In genomic region chr5:1103505-1104326, GRCh38 we compare ENCODE assay signal across 8 cellular contexts. TPM values are rescaled to one million over a fixed set of nuclear protein-coding genes. Genes with fewer than 3 reads are reported as not detected.
DNase-seq lines count a peak whose midpoint lies in the region; ATAC-seq lines count a peak whose summit lies in the region.
"Had no signal": no experiment of that assay in that cellular context is flagged by ENCODE, and none has a peak within 500 bp of the region (broad histone marks: within the 10 kb centered on the region; RNA-seq: fewer than 3 reads in every experiment).

No MANE protein-coding gene starts in this region.

- H3K9ac ChIP-seq in adipocyte (ENCODE audit: low read length) (peak overlapping the region; percentile 54), subcutaneous abdominal adipose tissue (ENCODE audit: low read length in 5 of 5) (peak overlapping the region in 3 of 5 donors; percentile 35 to 75 (median 41))

- H3K9me3 ChIP-seq in adipocyte (ENCODE audit: control insufficient read depth, low read length) (no peaks in the 10 kb centered on the region), subcutaneous abdominal adipose tissue (ENCODE audit: control insufficient read depth in 5 of 5, low read length in 5 of 5) (no peaks in the 10 kb centered on the region)

- peaks cover 40% of the 10 kb centered on the region for H3K4me1 ChIP-seq in adipocyte (ENCODE audit: control insufficient read depth, insufficient read depth, low read length)
- peaks cover 31 to 83% (median 79%) of the 10 kb centered on the region in 5 donors for H3K4me1 ChIP-seq in subcutaneous abdominal adipose tissue (ENCODE audit: control insufficient read depth in 5 of 5, insufficient read depth in 5 of 5, low read length in 5 of 5)

- H3K4me3 ChIP-seq in adipocyte (ENCODE audit: low read length) (peak overlapping the region; percentile 69), subcutaneous abdominal adipose tissue (ENCODE audit: low read depth in 1 of 5, low read length in 5 of 5) (peak overlapping the region; percentile 41 to 60 (median 54))

- ATAC-seq in left colon: peak; percentile 62
- no peak for ATAC-seq in HG02973 (IDR thresholded peaks at IDR 0.05; ENCODE audit: unreplicated experiment)

- H3K27me3 ChIP-seq in adipocyte (replicated peaks; ENCODE audit: control insufficient read depth, insufficient read depth, low read length): no peaks in the 10 kb centered on the region
- peaks cover 0 to 2% (median 0%) of the 10 kb centered on the region in 5 donors for H3K27me3 ChIP-seq in subcutaneous abdominal adipose tissue (ENCODE audit: control insufficient read depth in 5 of 5, insufficient read depth in 4 of 5, low read length in 5 of 5)

- DNase-seq in NCI-H2029 treated with DMSO at 0.1 percent for 48 hours (lab: John Stamatoyannopoulos, UW): peak; percentile 88
- no peak for DNase-seq in adipocyte (ENCODE audit: low read depth)
- peak; percentile 84 to 87 for DNase-seq in left colon
- DNase-seq in NCI-H1105 (lab: John Stamatoyannopoulos, UW): no peak
- DNase-seq in GM19240 (ENCODE audit: insufficient read length, low spot score): no peak
- DNase-seq: RPMI8226 had no signal

- intact Hi-C loops in left colon (cut with DNase I, micrococcal nuclease): no loop called here

- H3K36me3 ChIP-seq in adipocyte (ENCODE audit: control insufficient read depth, insufficient read depth, low read length, severe bottlenecking) (no peaks in the 10 kb centered on the region), subcutaneous abdominal adipose tissue (ENCODE audit: control insufficient read depth in 5 of 5, insufficient read depth in 5 of 5, low read length in 5 of 5) (peaks cover 0 to 4% (median 3%) of the 10 kb centered on the region in 5 donors)

- H3K27ac ChIP-seq in subcutaneous abdominal adipose tissue (ENCODE audit: low read depth, low read length): peak overlapping the region; percentile 82

RNA-seq across cellular contexts. Expression of gene SLC12A7, which starts 8.1 kb away (rescaled TPM):
- 10 to 100 TPM; 70.4 to 88.3 TPM for total RNA-seq in left colon

Comparison
In these comparisons a context has a peak if more than half of its experiments do, and no peak if none do; other contexts are left out.
1. DNase-seq: peak in NCI-H2029 treated with DMSO at 0.1 percent for 48 hours (single experiment) and left colon (2 of 2); none in adipocyte (single experiment), NCI-H1105 (single experiment) and GM19240 (single experiment).